10 cellular contexts compared by ENCODE assay signal in the genomic region with DNA sequence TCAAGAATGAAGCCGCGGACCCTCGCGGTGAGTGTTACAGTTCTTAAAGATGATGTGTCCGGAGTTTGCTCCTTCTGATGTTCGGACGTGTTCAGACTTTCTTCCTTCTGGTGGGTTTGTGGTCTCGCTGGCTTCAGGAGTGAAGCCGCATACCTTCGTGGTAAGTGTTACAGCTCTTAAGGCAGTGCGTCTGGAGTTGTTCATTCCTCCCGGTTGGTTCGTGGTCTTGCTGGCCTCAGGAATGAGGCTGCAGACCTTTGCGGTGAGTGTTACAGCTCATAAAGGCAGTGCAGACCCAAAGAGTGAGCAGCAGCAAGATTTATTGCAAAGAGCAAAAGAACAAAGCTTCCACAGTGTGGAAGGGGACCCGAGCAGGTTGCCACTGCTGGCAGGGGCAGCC. TPM values are rescaled to one million over a fixed set of nuclear protein-coding genes. Genes with fewer than 3 reads are reported as not detected.
A peak's percentile ranks its signal among the peaks of the same experiment; 100 is the strongest.
DNase-seq lines count a peak whose midpoint lies in the region; FAIRE-seq and TF ChIP-seq lines count a peak whose summit lies in the region.
"Not testable (repeated sequence)": the region's sequence is repeated elsewhere in the genome, so short reads cannot be mapped to it uniquely, and the experiment has no call there.
"Had no signal": no experiment of that assay in that cellular context is flagged by ENCODE, and none has a peak within 500 bp of the region (broad histone marks: within the 10 kb centered on the region; RNA-seq: fewer than 3 reads in every experiment).

No MANE protein-coding gene starts in this region.

- not testable (repeated sequence) for H3K36me3 ChIP-seq in kidney (ENCODE audit: control insufficient read depth in 1 of 2, insufficient read depth in 2 of 2, low read length in 2 of 2)

- not testable (repeated sequence) for H3K4me3 ChIP-seq in kidney (ENCODE audit: low read length in 2 of 2)

- not testable (repeated sequence) for H3K9ac ChIP-seq in kidney (ENCODE audit: low read length in 2 of 2)

- FAIRE-seq in kidney (lab: Jason Lieb, UNC), result not testable (repeated sequence)

- not testable (repeated sequence) for H3K4me1 ChIP-seq in kidney (ENCODE audit: control insufficient read depth in 1 of 2, insufficient read depth in 1 of 2, low read depth in 1 of 2, low read length in 2 of 2)

- TF ChIP-seq CTCF in kidney (IDR thresholded peaks at IDR 0.05; ENCODE audit: borderline replicate concordance, extremely low read depth, insufficient read depth), result not testable (repeated sequence)

- H3K9me3 ChIP-seq in kidney (ENCODE audit: control insufficient read depth in 1 of 2, low read length in 2 of 2), result not testable (repeated sequence)

- DNase-seq in HT1080 (ENCODE audit: low read depth) (peak; percentile 30), amniotic epithelial cell (ENCODE audit: low read depth) (peak; percentile 5), astrocyte of the hippocampus (ENCODE audit: low read depth, low spot score) (peak; percentile 66), kidney (peak; percentile 17)

- not testable (repeated sequence) for H3K27ac ChIP-seq in kidney (ENCODE audit: low read depth in 2 of 2, low read length in 2 of 2)

- intact Hi-C loops in kidney (cut with DNase I), result not testable (repeated sequence)

RNA-seq across cellular contexts. Expression of a gene that starts 37.8 kb away (rescaled TPM):
- not detected in 2 replicates for total RNA-seq in HT1080 (2014; rRNA removed; shearing (Covaris generic))
- 0.02 and 0.05 TPM in 2 replicates for polyA plus RNA-seq in HT1080 (2015; cell fraction: cytosol; rRNA removed)
- polyA plus RNA-seq in HT1080 (2015; cell fraction: nucleus; rRNA removed), result 0.06 TPM in 1 of 2 replicates, not detected in the other
- 1.3 TPM for total RNA-seq in kidney
- 6.7 TPM for polyA plus RNA-seq in kidney (ENCODE audit: insufficient read depth, low read depth, low replicate concordance)
- total RNA-seq: A673; CD4-positive, CD25-positive, alpha-beta regulatory T cell; G401; GM12878 had no signal
- polyA plus RNA-seq: CD14-positive monocyte; CD4-positive, alpha-beta memory T cell; CD4-positive, CD25-positive, alpha-beta regulatory T cell had no signal

Comparison
In these comparisons a context has a peak if more than half of its experiments do, and no peak if none do; other contexts are left out.
1. DNase-seq: peak in every context shown above with its lines; median percentile 66 in astrocyte of the hippocampus; 30 in HT1080; 17 in kidney; 5 in amniotic epithelial cell.